ENCODE assay signal across 7 cellular contexts in genomic region chr5:38107096-38107495, GRCh38.
"Had no signal": no experiment of that assay in that cellular context is flagged by ENCODE, and none has a peak within 500 bp of the region (broad histone marks: within the 10 kb centered on the region; RNA-seq: fewer than 3 reads in every experiment).

No MANE protein-coding gene starts in this region.

- DNase-seq: GOT3, H9, HCEC 1CT, IMR-90, KG1 had no signal

- H3K4me3 ChIP-seq: K562 had no signal

- H3K27ac Mint-ChIP-seq: H9 had no signal

- H3K4me3 Mint-ChIP-seq: H9 had no signal

- H3K9me3 Mint-ChIP-seq: H9 had no signal

- FAIRE-seq: H54, K562 had no signal

- ATAC-seq: K562 had no signal
